ENCODE assay signal across 29 cellular contexts in genomic region chr9:7341571-7341970, GRCh38.
A peak's percentile ranks its signal among the peaks of the same experiment; 100 is the strongest.
DNase-seq lines count a peak whose midpoint lies in the region; ATAC-seq and TF ChIP-seq lines count a peak whose summit lies in the region.
"Had no signal": no experiment of that assay in that cellular context is flagged by ENCODE, and none has a peak within 500 bp of the region (broad histone marks: within the 10 kb centered on the region; RNA-seq: fewer than 3 reads in every experiment).

No MANE protein-coding gene starts in this region.

- DNase-seq in SIG-M5 treated with dmso at 0.1 percent for 504 hours (lab: John Stamatoyannopoulos, UW; ENCODE audit: unreplicated experiment) (no peak), Caco-2 (no peak), brain microvascular endothelial cell (no peak), NAMALWA (ENCODE audit: low spot score) (no peak)
- DNase-seq: activated CD8-positive, alpha-beta T cell treated with anti-CD3 and anti-CD28 coated beads, Interleukin-2, amount 10 ng/mL, durations not matched to agents 7 days and 5 days; activated effector memory CD4-positive, alpha-beta T cell treated with Interleukin-2 at 50 U/mL for 16 hours; activated naive CD8-positive, alpha-beta T cell treated with anti-CD3 and anti-CD28 coated beads for 36 hours; C1 segment of cervical spinal cord; endodermal cell; foreskin melanocyte; GF-D8; H7; left cardiac atrium; mammary epithelial cell; NCI-H1436 treated with DMSO at 0.1 percent for 48 hours; NCI-H446 treated with DMSO at 0.1 percent for 48 hours; nephron progenitor cell; ovary; stimulated activated naive CD8-positive, alpha-beta T cell treated with anti-CD3 and anti-CD28 coated beads, Interleukin-15, Interleukin-2, amounts not matched to agents 100 U/mL and 50 U/mL, for 24 hours; testis had no signal

- H3K9me3 ChIP-seq in Caco-2, result no peaks in the 10 kb centered on the region
- H3K9me3 ChIP-seq: esophagus muscularis mucosa, ovary, testis had no signal

- TF ChIP-seq CTCF in Caco-2 (IDR thresholded peaks at IDR 0.05; ENCODE audit: insufficient read depth in 1 of 2, low read depth in 1 of 2, low read length in 1 of 2, severe bottlenecking in 1 of 2, unreplicated experiment in 1 of 2) (no peak), brain microvascular endothelial cell (IDR thresholded peaks at IDR 0.05; ENCODE audit: low read depth, low read length, missing control alignments) (no peak)

- H3K36me3 ChIP-seq in Caco-2 (ENCODE audit: control insufficient read depth, insufficient read depth, low read length) (no peaks in the 10 kb centered on the region), brain microvascular endothelial cell (replicated peaks) (no peaks in the 10 kb centered on the region)
- H3K36me3 ChIP-seq: esophagus muscularis mucosa, ovary had no signal

- BruUV-seq in Caco-2 (replicated peaks; lab: Mats Ljungman, UMichigan), result no TSS peak

- H3K27ac ChIP-seq in brain microvascular endothelial cell, result no peak overlapping the region
- H3K27ac ChIP-seq: esophagus muscularis mucosa, KMS-11, ovary, RWPE1, testis had no signal

- no peaks in the 10 kb centered on the region for H3K27me3 ChIP-seq in Caco-2 (replicated peaks; ENCODE audit: control insufficient read depth, insufficient read depth, low read length)
- no peaks in the 10 kb centered on the region for H3K27me3 ChIP-seq in brain microvascular endothelial cell (replicated peaks)
- H3K27me3 ChIP-seq: esophagus muscularis mucosa, ovary, testis had no signal

- CTCF ChIA-PET in Caco-2 (lab: Charles Lee), result no interaction called here

- peak; percentile 52 for ATAC-seq in GM18867 (IDR thresholded peaks at IDR 0.05; ENCODE audit: unreplicated experiment)
- peak; percentile 55 for ATAC-seq in GM21423 (IDR thresholded peaks at IDR 0.05; ENCODE audit: unreplicated experiment)
- peak; percentile 31 for ATAC-seq in HG03103 (IDR thresholded peaks at IDR 0.05; ENCODE audit: low read depth, unreplicated experiment)
- peak; percentile 47 for ATAC-seq in HG03571 (IDR thresholded peaks at IDR 0.05; ENCODE audit: unreplicated experiment)
- ATAC-seq: activated CD8-positive, alpha-beta T cell treated with anti-CD3 and anti-CD28 coated beads, Interleukin-2, amount 10 ng/mL, durations not matched to agents 7 days and 5 days; left cardiac atrium; stimulated activated naive CD8-positive, alpha-beta T cell treated with anti-CD3 and anti-CD28 coated beads, Interleukin-15, Interleukin-2, amounts not matched to agents 100 U/mL and 50 U/mL, for 24 hours had no signal

- no peaks in the 10 kb centered on the region for H3K9me3 Mint-ChIP-seq in Caco-2 (ENCODE audit: unreplicated experiment)
- H3K9me3 Mint-ChIP-seq: activated naive CD8-positive, alpha-beta T cell treated with anti-CD3 and anti-CD28 coated beads for 36 hours; central memory CD8-positive, alpha-beta T cell; dendritic cell treated with granulocyte-macrophage colony-stimulating factor and Interleukin-4, amounts not matched to agents 40 ng/mL and 50 ng/mL, for 4 days; endodermal cell; nephron progenitor cell had no signal

- intact Hi-C loops in Caco-2 (cut with micrococcal nuclease; ENCODE audit: unreplicated experiment), result no loop called here

- no peaks in the 10 kb centered on the region for H3K36me3 Mint-ChIP-seq in Caco-2 (ENCODE audit: insufficient read depth, unreplicated experiment)
- H3K36me3 Mint-ChIP-seq: activated naive CD8-positive, alpha-beta T cell treated with anti-CD3 and anti-CD28 coated beads for 36 hours had no signal

- no peak overlapping the region for H3K4me3 ChIP-seq in Caco-2 (ENCODE audit: low read depth, low read length)
- no peak overlapping the region for H3K4me3 ChIP-seq in brain microvascular endothelial cell (ENCODE audit: low read depth, low read length)
- H3K4me3 ChIP-seq: esophagus muscularis mucosa, ovary, testis had no signal

- H3K27ac Mint-ChIP-seq in Caco-2 (ENCODE audit: unreplicated experiment), result no peak overlapping the region
- H3K27ac Mint-ChIP-seq: activated CD8-positive, alpha-beta T cell treated with anti-CD3 and anti-CD28 coated beads, Interleukin-2, amount 10 ng/mL, durations not matched to agents 7 days and 5 days; activated naive CD8-positive, alpha-beta T cell treated with anti-CD3 and anti-CD28 coated beads for 36 hours; dendritic cell treated with granulocyte-macrophage colony-stimulating factor and Interleukin-4, amounts not matched to agents 40 ng/mL and 50 ng/mL, for 4 days; endodermal cell had no signal

- POLR2A ChIA-PET in Caco-2 (lab: Charles Lee), result no interaction called here

- H3K4me3 Mint-ChIP-seq in Caco-2 (ENCODE audit: unreplicated experiment), result no peak overlapping the region
- H3K4me3 Mint-ChIP-seq: activated CD8-positive, alpha-beta T cell treated with anti-CD3 and anti-CD28 coated beads, Interleukin-2, amount 10 ng/mL, durations not matched to agents 7 days and 5 days; activated naive CD8-positive, alpha-beta T cell treated with anti-CD3 and anti-CD28 coated beads for 36 hours; central memory CD8-positive, alpha-beta T cell; dendritic cell treated with granulocyte-macrophage colony-stimulating factor and Interleukin-4, amounts not matched to agents 40 ng/mL and 50 ng/mL, for 4 days; endodermal cell; nephron progenitor cell had no signal

- in situ Hi-C loops in brain microvascular endothelial cell (cut with HindIII; ENCODE audit: low pct_ligation_motif_present, low sequenced_read_pairs), result no loop called here

- H3K27me3 Mint-ChIP-seq in Caco-2 (ENCODE audit: insufficient read depth, unreplicated experiment), result peaks cover 15% of the 10 kb centered on the region
- H3K27me3 Mint-ChIP-seq: dendritic cell treated with granulocyte-macrophage colony-stimulating factor and Interleukin-4, amounts not matched to agents 40 ng/mL and 50 ng/mL, for 4 days had no signal

- H3K4me1 Mint-ChIP-seq in Caco-2 (ENCODE audit: low read depth, unreplicated experiment), result no peaks in the 10 kb centered on the region
- H3K4me1 Mint-ChIP-seq: central memory CD8-positive, alpha-beta T cell had no signal

- H3K4me1 ChIP-seq in Caco-2, result no peaks in the 10 kb centered on the region
- H3K4me1 ChIP-seq: esophagus muscularis mucosa, testis had no signal
